ENCODE assay signal across 15 cellular contexts in the genomic region with DNA sequence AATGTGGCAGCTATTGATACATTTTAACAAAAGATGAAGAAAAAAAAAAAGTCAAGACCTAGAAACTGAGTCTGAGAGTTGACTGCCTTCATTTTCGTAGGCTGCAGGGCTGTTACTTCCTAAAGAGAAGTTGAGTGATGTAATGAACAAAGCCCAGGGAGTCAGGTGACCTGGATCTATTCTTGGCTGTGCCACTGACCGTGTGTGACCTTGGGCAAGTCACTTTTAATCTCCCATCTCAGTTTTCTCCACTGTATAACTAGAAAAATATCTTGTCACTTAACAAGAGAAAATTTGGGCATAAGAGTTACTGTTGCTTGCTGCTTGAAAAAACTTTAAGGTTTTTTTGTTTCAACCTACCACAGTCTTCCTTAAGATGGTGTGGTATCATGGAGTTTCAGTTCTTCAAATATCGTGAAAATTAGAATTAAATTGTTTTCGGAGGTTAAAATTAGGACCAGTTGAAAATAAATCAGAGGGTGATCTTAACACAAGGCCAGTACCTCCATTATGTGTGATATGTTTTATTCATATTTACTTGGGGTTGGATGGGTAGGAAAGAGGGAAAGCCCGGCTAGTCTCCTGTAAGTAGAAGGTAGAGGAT. TPM values are rescaled to one million over a fixed set of nuclear protein-coding genes. Genes with fewer than 3 reads are reported as not detected.
DNase-seq lines count a peak whose midpoint lies in the region; ATAC-seq and TF ChIP-seq lines count a peak whose summit lies in the region.
"Had no signal": no experiment of that assay in that cellular context is flagged by ENCODE, and none has a peak within 500 bp of the region (broad histone marks: within the 10 kb centered on the region; RNA-seq: fewer than 3 reads in every experiment).

No MANE protein-coding gene starts in this region.

- intact Hi-C loops in activated B cell treated with CpG ODN at 0.5 μM for 24 hours (cut with micrococcal nuclease) (no loop called here), posterior vena cava (cut with DNase I) (no loop called here)

- no peak for DNase-seq in activated B cell treated with CpG ODN at 0.5 μM for 24 hours
- no peak for DNase-seq in posterior vena cava (ENCODE audit: low spot score)
- DNase-seq in activated effector memory CD4-positive, alpha-beta T cell treated with Interleukin-2 at 50 U/mL for 16 hours: no peak
- DNase-seq in stimulated activated CD4-positive, alpha-beta T cell treated with anti-CD3 and anti-CD28 coated beads, Interleukin-4, amount 100 ng/mL, for 4 hours: no peak
- DNase-seq in RKO (ENCODE audit: low spot score): no peak
- DNase-seq: activated CD4-positive, alpha-beta T cell treated with anti-CD3 and anti-CD28 coated beads, Interleukin-2, amount 50 U/mL, for 1 hour; DMS53; NCI-H2081 treated with DMSO at 0.1 percent for 48 hours; occipital lobe; stimulated activated CD8-positive, alpha-beta memory T cell treated with anti-CD3 and anti-CD28 coated beads, Interleukin-4, amount 100 ng/mL, for 48 hours; T-helper 1 cell had no signal

- peaks cover 13% of the 10 kb centered on the region for H3K27me3 Mint-ChIP-seq in activated B cell treated with CpG ODN at 0.5 μM for 24 hours

- H3K27ac Mint-ChIP-seq in activated B cell treated with CpG ODN at 0.5 μM for 24 hours: peak overlapping the region; percentile 25
- H3K27ac Mint-ChIP-seq: activated T-helper 1 cell treated with anti-CD3 and anti-CD28 coated beads, Interleukin-12 subunit alpha, Interleukin-12 subunit beta, Interleukin-2, Interleukin-4 antibody, amounts not matched to agents 30 ng/mL and 10 ng/mL and 1 ng/mL, durations not matched to agents 14 hours and 24 hours and 36 hours had no signal

- no peaks in the 10 kb centered on the region for H3K27me3 ChIP-seq in BLaER1 treated with 17β-estradiol and CSF1 and Interleukin-3, amounts not matched to agents 10 nM and 100 nM

- peak overlapping the region in 2 of 11 experiments; percentile 16 to 52; a peak in 3 of 22 replicates for H3K27ac ChIP-seq in BLaER1 treated with 17β-estradiol and CSF1 and Interleukin-3, amounts not matched to agents 10 nM and 100 nM

- H3K36me3 ChIP-seq in BLaER1 treated with 17β-estradiol and CSF1 and Interleukin-3, amounts not matched to agents 10 nM and 100 nM: no peaks in the 10 kb centered on the region

- H3K9me3 Mint-ChIP-seq in activated B cell treated with CpG ODN at 0.5 μM for 24 hours: no peaks in the 10 kb centered on the region
- H3K9me3 Mint-ChIP-seq: activated T-helper 1 cell treated with anti-CD3 and anti-CD28 coated beads, Interleukin-12 subunit alpha, Interleukin-12 subunit beta, Interleukin-2, Interleukin-4 antibody, amounts not matched to agents 30 ng/mL and 10 ng/mL and 1 ng/mL, durations not matched to agents 14 hours and 24 hours and 36 hours had no signal

- H3K36me3 Mint-ChIP-seq in activated B cell treated with CpG ODN at 0.5 μM for 24 hours (ENCODE audit: low read depth): no peaks in the 10 kb centered on the region

- peak overlapping the region; percentile 24 to 74 (median 38); a peak in 19 of 22 replicates for H3K4me2 ChIP-seq in BLaER1 treated with 17β-estradiol and CSF1 and Interleukin-3, amounts not matched to agents 10 nM and 100 nM

- no peaks in the 10 kb centered on the region for H3K9me3 ChIP-seq in BLaER1 treated with 17β-estradiol and CSF1 and Interleukin-3, amounts not matched to agents 10 nM and 100 nM (replicated peaks in 1 of 11)

- H3K4me3 ChIP-seq in BLaER1 treated with 17β-estradiol and CSF1 and Interleukin-3, amounts not matched to agents 10 nM and 100 nM: no peak overlapping the region

- no peaks in the 10 kb centered on the region for H4K20me1 ChIP-seq in BLaER1 treated with 17β-estradiol and CSF1 and Interleukin-3, amounts not matched to agents 10 nM and 100 nM

- POLR2A ChIA-PET in activated B cell treated with CpG ODN at 0.5 μM for 24 hours (lab: Charles Lee): no interaction called here

- H3K4me1 ChIP-seq in BLaER1 treated with 17β-estradiol and CSF1 and Interleukin-3, amounts not matched to agents 10 nM and 100 nM: peaks cover 16 to 35% (median 21%) of the 10 kb centered on the region in 10 experiments

- CTCF ChIA-PET in activated B cell treated with CpG ODN at 0.5 μM for 24 hours (lab: Charles Lee): no interaction called here

- peaks cover 35% of the 10 kb centered on the region for H3K4me1 Mint-ChIP-seq in activated B cell treated with CpG ODN at 0.5 μM for 24 hours

- H3K4me3 Mint-ChIP-seq in activated B cell treated with CpG ODN at 0.5 μM for 24 hours: peak overlapping the region; percentile 8
- H3K4me3 Mint-ChIP-seq: activated T-helper 1 cell treated with anti-CD3 and anti-CD28 coated beads, Interleukin-12 subunit alpha, Interleukin-12 subunit beta, Interleukin-2, Interleukin-4 antibody, amounts not matched to agents 30 ng/mL and 10 ng/mL and 1 ng/mL, durations not matched to agents 14 hours and 24 hours and 36 hours had no signal

- H3K9ac ChIP-seq in BLaER1 treated with 17β-estradiol and CSF1 and Interleukin-3, amounts not matched to agents 10 nM and 100 nM: peak overlapping the region in 1 of 11 experiments; percentile 13; a peak in 1 of 22 replicates

- ATAC-seq in GM21381 (IDR thresholded peaks at IDR 0.05; ENCODE audit: unreplicated experiment) (peak; percentile 61), HG03469 (IDR thresholded peaks at IDR 0.05; ENCODE audit: unreplicated experiment) (peak; percentile 36), activated B cell treated with CpG ODN at 0.5 μM for 24 hours (ENCODE audit: low read depth) (peak; percentile 52)

- TF ChIP-seq CTCF in activated B cell treated with CpG ODN at 0.5 μM for 24 hours (IDR thresholded peaks at IDR 0.05): no peak

RNA-seq across cellular contexts. Expression of gene FMN1, which starts 5.8 kb away (rescaled TPM):
- 0.69 and 0.80 TPM in 2 replicates for total RNA-seq in activated B cell treated with CpG ODN at 0.5 μM for 24 hours
- total RNA-seq in posterior vena cava: 10 to 100 TPM; 20.2 to 26.6 TPM

Comparison
In these comparisons a context has a peak if more than half of its experiments do, and no peak if none do; other contexts are left out.
1. RNA of gene FMN1, which starts 5.8 kb away (total RNA-seq): 20.2 to 26.6 TPM in posterior vena cava; 0.69 to 0.80 TPM in activated B cell treated with CpG ODN at 0.5 μM for 24 hours; every median in the first group is over 10 times any median in the second.
2. Peak in every context shown above with its lines, with median percentiles within 50 percentile points of each other: ATAC-seq.